ENCODE assay signal across 1 cellular context in genomic region chr2:170155022-170155722, GRCh38.
TF ChIP-seq lines count a peak whose summit lies in the region.

No MANE protein-coding gene starts in this region.

TF ChIP-seq in K562, 482 proteins besides CTCF, POLR2A, EP300 and RAD21 (continued from another document):
- TF ChIP-seq PTTG1 (tag; IDR thresholded peaks at IDR 0.05; ENCODE audit: low read depth) (no peak), CBX5 (IDR thresholded peaks at IDR 0.05; ENCODE audit: borderline replicate concordance, low read depth) (no peak), GATAD2B (IDR thresholded peaks at IDR 0.05; ENCODE audit: borderline replicate concordance) (no peak), DPF2 (IDR thresholded peaks at IDR 0.05) (peak; percentile 84), ARID1B (IDR thresholded peaks at IDR 0.05) (peak; percentile 88), POLR2AphosphoS5 (IDR thresholded peaks at IDR 0.05; ENCODE audit: control insufficient read depth, insufficient read depth, low read depth, low read length) (peak; percentile 61), THRB (CRISPR knock-in tag; conservative IDR thresholded peaks at IDR 0.05) (no peak), NFRKB (IDR thresholded peaks at IDR 0.05; ENCODE audit: low read depth) (0 out of 2 replicates have a peak, but pooled peaks have one; percentile 8), MTF1 (CRISPR knock-in tag; IDR thresholded peaks at IDR 0.05; ENCODE audit: borderline replicate concordance) (no peak), ZNF274 (IDR thresholded peaks at IDR 0.05; ENCODE audit: borderline replicate concordance, low read depth, low read length) (no peak), POLR3G (IDR thresholded peaks at IDR 0.05; ENCODE audit: extremely low read depth, insufficient read length, insufficient replicate concordance) (no peak), ZNF384 (IDR thresholded peaks at IDR 0.05; ENCODE audit: low read depth, low read length) (no peak; the same call in 1 of the 2 replicates), ZNF398 (CRISPR knock-in tag; IDR thresholded peaks at IDR 0.05) (no peak), MYNN (IDR thresholded peaks at IDR 0.05) (0 out of 2 replicates have a peak, but pooled peaks have one; percentile 52), MYNN (CRISPR knock-in tag; IDR thresholded peaks at IDR 0.05) (no peak)
- TF ChIP-seq, protein P1, sequence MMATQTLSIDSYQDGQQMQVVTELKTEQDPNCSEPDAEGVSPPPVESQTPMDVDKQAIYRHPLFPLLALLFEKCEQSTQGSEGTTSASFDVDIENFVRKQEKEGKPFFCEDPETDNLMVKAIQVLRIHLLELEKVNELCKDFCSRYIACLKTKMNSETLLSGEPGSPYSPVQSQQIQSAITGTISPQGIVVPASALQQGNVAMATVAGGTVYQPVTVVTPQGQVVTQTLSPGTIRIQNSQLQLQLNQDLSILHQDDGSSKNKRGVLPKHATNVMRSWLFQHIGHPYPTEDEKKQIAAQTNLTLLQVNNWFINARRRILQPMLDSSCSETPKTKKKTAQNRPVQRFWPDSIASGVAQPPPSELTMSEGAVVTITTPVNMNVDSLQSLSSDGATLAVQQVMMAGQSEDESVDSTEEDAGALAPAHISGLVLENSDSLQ (IDR thresholded peaks at IDR 0.05): peak; percentile 6; the same call in 1 of the 2 replicates
- TF ChIP-seq, protein P2, sequence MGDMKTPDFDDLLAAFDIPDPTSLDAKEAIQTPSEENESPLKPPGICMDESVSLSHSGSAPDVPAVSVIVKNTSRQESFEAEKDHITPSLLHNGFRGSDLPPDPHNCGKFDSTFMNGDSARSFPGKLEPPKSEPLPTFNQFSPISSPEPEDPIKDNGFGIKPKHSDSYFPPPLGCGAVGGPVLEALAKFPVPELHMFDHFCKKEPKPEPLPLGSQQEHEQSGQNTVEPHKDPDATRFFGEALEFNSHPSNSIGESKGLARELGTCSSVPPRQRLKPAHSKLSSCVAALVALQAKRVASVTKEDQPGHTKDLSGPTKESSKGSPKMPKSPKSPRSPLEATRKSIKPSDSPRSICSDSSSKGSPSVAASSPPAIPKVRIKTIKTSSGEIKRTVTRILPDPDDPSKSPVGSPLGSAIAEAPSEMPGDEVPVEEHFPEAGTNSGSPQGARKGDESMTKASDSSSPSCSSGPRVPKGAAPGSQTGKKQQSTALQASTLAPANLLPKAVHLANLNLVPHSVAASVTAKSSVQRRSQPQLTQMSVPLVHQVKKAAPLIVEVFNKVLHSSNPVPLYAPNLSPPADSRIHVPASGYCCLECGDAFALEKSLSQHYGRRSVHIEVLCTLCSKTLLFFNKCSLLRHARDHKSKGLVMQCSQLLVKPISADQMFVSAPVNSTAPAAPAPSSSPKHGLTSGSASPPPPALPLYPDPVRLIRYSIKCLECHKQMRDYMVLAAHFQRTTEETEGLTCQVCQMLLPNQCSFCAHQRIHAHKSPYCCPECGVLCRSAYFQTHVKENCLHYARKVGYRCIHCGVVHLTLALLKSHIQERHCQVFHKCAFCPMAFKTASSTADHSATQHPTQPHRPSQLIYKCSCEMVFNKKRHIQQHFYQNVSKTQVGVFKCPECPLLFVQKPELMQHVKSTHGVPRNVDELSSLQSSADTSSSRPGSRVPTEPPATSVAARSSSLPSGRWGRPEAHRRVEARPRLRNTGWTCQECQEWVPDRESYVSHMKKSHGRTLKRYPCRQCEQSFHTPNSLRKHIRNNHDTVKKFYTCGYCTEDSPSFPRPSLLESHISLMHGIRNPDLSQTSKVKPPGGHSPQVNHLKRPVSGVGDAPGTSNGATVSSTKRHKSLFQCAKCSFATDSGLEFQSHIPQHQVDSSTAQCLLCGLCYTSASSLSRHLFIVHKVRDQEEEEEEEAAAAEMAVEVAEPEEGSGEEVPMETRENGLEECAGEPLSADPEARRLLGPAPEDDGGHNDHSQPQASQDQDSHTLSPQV (IDR thresholded peaks at IDR 0.05): peak; percentile 48
TF ChIP-seq in K562: peak in this region for 68.
